ENCODE assay signal across 20 cellular contexts in the genomic region with DNA sequence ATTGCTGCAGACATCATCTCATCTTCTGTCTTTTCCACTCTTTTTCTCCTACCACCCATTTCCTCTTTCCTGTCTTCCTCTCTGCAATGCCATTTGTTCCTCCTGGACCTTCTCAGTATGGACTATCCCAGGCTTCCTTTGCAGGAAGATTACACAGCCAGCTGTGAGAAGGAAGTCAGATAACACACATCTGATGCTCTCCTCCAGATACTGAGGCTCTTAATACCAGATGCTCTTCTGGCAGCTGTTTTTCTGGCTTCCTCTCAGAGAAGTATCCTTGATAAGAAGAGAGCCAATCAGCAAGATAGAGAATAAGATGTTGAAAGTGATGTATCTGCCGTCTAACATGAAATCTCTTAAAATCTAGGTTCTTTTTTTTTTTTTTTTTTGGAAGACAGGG. TPM values are rescaled to one million over a fixed set of nuclear protein-coding genes. Genes with fewer than 3 reads are reported as not detected.
DNase-seq lines count a peak whose midpoint lies in the region; ATAC-seq, FAIRE-seq and TF ChIP-seq lines count a peak whose summit lies in the region.
"Had no signal": no experiment of that assay in that cellular context is flagged by ENCODE, and none has a peak within 500 bp of the region (broad histone marks: within the 10 kb centered on the region; RNA-seq: fewer than 3 reads in every experiment).

No MANE protein-coding gene starts in this region.

- H3K36me3 Mint-ChIP-seq in mesothelial cell of epicardium: peaks cover 54% of the 10 kb centered on the region
- H3K36me3 Mint-ChIP-seq in T-helper 2 cell treated with Interferon-gamma antibody and Interleukin-4, amounts not matched to agents 5 μg/mL and 100 μg/mL, for 36 hours (ENCODE audit: low read depth): no peaks in the 10 kb centered on the region
- no peaks in the 10 kb centered on the region for H3K36me3 Mint-ChIP-seq in naive thymus-derived CD8-positive, alpha-beta T cell

- H3K36me3 ChIP-seq in SK-N-SH (replicated peaks in 1 of 2; ENCODE audit: control insufficient read depth in 1 of 2, insufficient read depth in 2 of 2, low read length in 1 of 2) (peaks cover 0 to 3% of the 10 kb centered on the region in 2 experiments), bronchial epithelial cell (ENCODE audit: control insufficient read depth, insufficient read depth, low read length) (no peaks in the 10 kb centered on the region), thyroid gland (peaks cover 0 to 7% of the 10 kb centered on the region in 2 donors)

- no peak for TF ChIP-seq POLR2A in thyroid gland (IDR thresholded peaks at IDR 0.05)

- no peak for TF ChIP-seq RAD21 in SK-N-SH (IDR thresholded peaks at IDR 0.05; ENCODE audit: low read length)

- intact Hi-C loops in thyroid gland (cut with DNase I): no loop called here

- DNase-seq in SK-N-SH (no peak), bronchial epithelial cell (ENCODE audit: low read depth) (no peak), mesothelial cell of epicardium (ENCODE audit: low spot score in 2 of 2, unreplicated experiment in 2 of 2) (no peak), thyroid gland (no peak)
- no peak for DNase-seq in T-helper 2 cell treated with Interferon-gamma antibody and Interleukin-4, amounts not matched to agents 5 μg/mL and 100 μg/mL, for 36 hours (ENCODE audit: low spot score)
- no peak for DNase-seq in naive thymus-derived CD8-positive, alpha-beta T cell
- DNase-seq: AML-193; CD4-positive, alpha-beta T cell; H7; IMR-90; KG1; MM.1S; NCI-H2029; NCI-H446; NCI-H524 treated with DMSO at 0.1 percent for 48 hours; NCI-H774 had no signal

- H3K27ac ChIP-seq in SK-N-SH (ENCODE audit: low read depth in 2 of 2, low read length in 1 of 2): no peak overlapping the region
- H3K27ac ChIP-seq in thyroid gland: peak overlapping the region in 2 of 3 donors; percentile 6 to 25
- H3K27ac ChIP-seq: A549; BLaER1 treated with 17β-estradiol and CSF1 and Interleukin-3, amounts not matched to agents 10 nM and 100 nM had no signal

- no peaks in the 10 kb centered on the region for H3K9me3 Mint-ChIP-seq in mesothelial cell of epicardium
- H3K9me3 Mint-ChIP-seq in T-helper 2 cell treated with Interferon-gamma antibody and Interleukin-4, amounts not matched to agents 5 μg/mL and 100 μg/mL, for 36 hours: no peaks in the 10 kb centered on the region
- peaks cover 0 to 2% (median 0%) of the 10 kb centered on the region in 9 donors for H3K9me3 Mint-ChIP-seq in naive thymus-derived CD8-positive, alpha-beta T cell
- H3K9me3 Mint-ChIP-seq: CD4-positive, alpha-beta T cell had no signal

- H3K4me3 ChIP-seq in SK-N-SH (ENCODE audit: low read depth in 2 of 2, low read length in 1 of 2) (no peak overlapping the region), bronchial epithelial cell (ENCODE audit: low read depth, low read length) (no peak overlapping the region), thyroid gland (replicated peaks in 1 of 3) (no peak overlapping the region)
- H3K4me3 ChIP-seq: A549; BLaER1 treated with 17β-estradiol and CSF1 and Interleukin-3, amounts not matched to agents 10 nM and 100 nM had no signal

- TF ChIP-seq CTCF in SK-N-SH (IDR thresholded peaks at IDR 0.05) (no peak), bronchial epithelial cell (IDR thresholded peaks at IDR 0.05; ENCODE audit: insufficient read depth, low read length, severe bottlenecking) (no peak), mesothelial cell of epicardium (IDR thresholded peaks at IDR 0.05; ENCODE audit: unreplicated experiment) (no peak), thyroid gland (IDR thresholded peaks at IDR 0.05) (no peak)

- no peak overlapping the region for H3K4me3 Mint-ChIP-seq in mesothelial cell of epicardium
- no peak overlapping the region for H3K4me3 Mint-ChIP-seq in T-helper 2 cell treated with Interferon-gamma antibody and Interleukin-4, amounts not matched to agents 5 μg/mL and 100 μg/mL, for 36 hours
- no peak overlapping the region for H3K4me3 Mint-ChIP-seq in naive thymus-derived CD8-positive, alpha-beta T cell
- H3K4me3 Mint-ChIP-seq: CD4-positive, alpha-beta T cell had no signal

- H3K79me2 ChIP-seq in SK-N-SH (ENCODE audit: insufficient read depth): no peaks in the 10 kb centered on the region

- ATAC-seq in HG02973 (IDR thresholded peaks at IDR 0.05; ENCODE audit: unreplicated experiment): no peak
- no peak for ATAC-seq in naive thymus-derived CD8-positive, alpha-beta T cell
- ATAC-seq: A549 had no signal

- 58% methylated on average over 1 of the region's 1 CpG for WGBS in SK-N-SH (ENCODE audit: low lambda C conversion rate)
- 67 to 84% methylated on average over 1 of the region's 1 CpG for WGBS in thyroid gland, 2 donors

- FAIRE-seq in bronchial epithelial cell (lab: Jason Lieb, UNC): peak; percentile 32
- FAIRE-seq: A549, D721Med had no signal

- H3K9me3 ChIP-seq in SK-N-SH (no peaks in the 10 kb centered on the region), thyroid gland (no peaks in the 10 kb centered on the region)
- H3K9me3 ChIP-seq: A549; BLaER1 treated with 17β-estradiol and CSF1 and Interleukin-3, amounts not matched to agents 10 nM and 100 nM had no signal

- no peaks in the 10 kb centered on the region for H3K27me3 Mint-ChIP-seq in mesothelial cell of epicardium (ENCODE audit: low read depth)
- no peaks in the 10 kb centered on the region for H3K27me3 Mint-ChIP-seq in T-helper 2 cell treated with Interferon-gamma antibody and Interleukin-4, amounts not matched to agents 5 μg/mL and 100 μg/mL, for 36 hours (ENCODE audit: low read depth)
- peaks cover 0 to 2% (median 0%) of the 10 kb centered on the region in 5 donors for H3K27me3 Mint-ChIP-seq in naive thymus-derived CD8-positive, alpha-beta T cell
- H3K27me3 Mint-ChIP-seq: CD4-positive, alpha-beta T cell had no signal

- H4K20me1 ChIP-seq in SK-N-SH (ENCODE audit: insufficient read depth): no peaks in the 10 kb centered on the region
- H4K20me1 ChIP-seq: BLaER1 treated with 17β-estradiol and CSF1 and Interleukin-3, amounts not matched to agents 10 nM and 100 nM had no signal

- peaks cover 4% of the 10 kb centered on the region for H3K4me1 Mint-ChIP-seq in mesothelial cell of epicardium
- H3K4me1 Mint-ChIP-seq in T-helper 2 cell treated with Interferon-gamma antibody and Interleukin-4, amounts not matched to agents 5 μg/mL and 100 μg/mL, for 36 hours (ENCODE audit: low read depth): no peaks in the 10 kb centered on the region
- H3K4me1 Mint-ChIP-seq in naive thymus-derived CD8-positive, alpha-beta T cell: no peaks in the 10 kb centered on the region

- H3K27me3 ChIP-seq in SK-N-SH (ENCODE audit: insufficient read depth) (no peaks in the 10 kb centered on the region), bronchial epithelial cell (ENCODE audit: control insufficient read depth, insufficient read depth, low read length) (no peaks in the 10 kb centered on the region), thyroid gland (no peaks in the 10 kb centered on the region)
- H3K27me3 ChIP-seq: BLaER1 treated with 17β-estradiol and CSF1 and Interleukin-3, amounts not matched to agents 10 nM and 100 nM had no signal

- H3K9ac ChIP-seq in SK-N-SH: no peak overlapping the region
- H3K9ac ChIP-seq: BLaER1 treated with 17β-estradiol and CSF1 and Interleukin-3, amounts not matched to agents 10 nM and 100 nM had no signal

- POLR2A ChIA-PET in SK-N-SH (lab: Yijun Ruan, JAX): no interaction called here
- POLR2A ChIA-PET in naive thymus-derived CD8-positive, alpha-beta T cell (lab: Charles Lee): no interaction called here

- H3K27ac Mint-ChIP-seq in mesothelial cell of epicardium: peak overlapping the region; percentile 35
- H3K27ac Mint-ChIP-seq in T-helper 2 cell treated with Interferon-gamma antibody and Interleukin-4, amounts not matched to agents 5 μg/mL and 100 μg/mL, for 36 hours: no peak overlapping the region
- no peak overlapping the region for H3K27ac Mint-ChIP-seq in naive thymus-derived CD8-positive, alpha-beta T cell
- H3K27ac Mint-ChIP-seq: CD4-positive, alpha-beta T cell had no signal

- CTCF ChIA-PET in SK-N-SH (lab: Yijun Ruan, JAX): interaction anchor here (0.9 to 1.3 kb wide), 2 partner anchors 13 to 17 kb away, joined by 3 to 4 read pairs; no protein-coding TSS in a partner anchor

- no peaks in the 10 kb centered on the region for H3K4me1 ChIP-seq in SK-N-SH (ENCODE audit: control insufficient read depth in 1 of 2, insufficient read depth in 2 of 2, low read depth in 1 of 2, low read length in 1 of 2)
- peaks cover 12 to 19% of the 10 kb centered on the region in 2 donors for H3K4me1 ChIP-seq in thyroid gland
- H3K4me1 ChIP-seq: A549 had no signal

- H3F3A ChIP-seq in SK-N-SH (replicated peaks; ENCODE audit: insufficient read depth): no peaks in the 10 kb centered on the region

- no peak; a peak in 1 of 4 replicates for TF ChIP-seq EP300 in SK-N-SH (IDR thresholded peaks at IDR 0.05; ENCODE audit: borderline replicate concordance in 1 of 2, low read depth in 1 of 2, low read length in 1 of 2)

- no peaks in the 10 kb centered on the region for H3K9me2 ChIP-seq in SK-N-SH

- H2AFZ ChIP-seq in SK-N-SH (ENCODE audit: low read depth): no peak overlapping the region

- H3K4me2 ChIP-seq in SK-N-SH: no peak overlapping the region
- H3K4me2 ChIP-seq: A549; BLaER1 treated with 17β-estradiol and CSF1 and Interleukin-3, amounts not matched to agents 10 nM and 100 nM had no signal

TF ChIP-seq in SK-N-SH, 30 proteins besides CTCF, POLR2A, EP300 and RAD21:
- TF ChIP-seq RXRA (IDR thresholded peaks at IDR 0.05; ENCODE audit: borderline replicate concordance, low read depth) (no peak), GATA2 (CRISPR knock-in tag; IDR thresholded peaks at IDR 0.05) (peak; percentile 16; the same call in 1 of the 2 replicates)
TF ChIP-seq in SK-N-SH: peak in this region for 1.

RNA-seq across cellular contexts. Expression of a gene that starts 14.4 kb away (rescaled TPM):
- polyA plus RNA-seq in SK-N-SH (2012; rRNA removed): 4.2 and 7.2 TPM in 2 replicates
- 4.4 and 5.3 TPM in 2 replicates for polyA plus RNA-seq in SK-N-SH (2012; cell fraction: cytosol; rRNA removed)
- polyA plus RNA-seq in SK-N-SH (2012; cell fraction: nucleus; rRNA removed): 15.2 and 19.9 TPM in 2 replicates
- total RNA-seq in bronchial epithelial cell (3.4 and 4.9 TPM in 2 replicates), mesothelial cell of epicardium (155 to 167 TPM (median 161 TPM) in 3 replicates), thyroid gland (100 to 1,000 TPM in 1 of 4 donors, 10 to 100 TPM in 3; 67.3 to 104 (median 89.8) TPM)
- not detected for total RNA-seq in naive thymus-derived CD8-positive, alpha-beta T cell
- not detected for polyA plus RNA-seq in naive thymus-derived CD8-positive, alpha-beta T cell
- total RNA-seq: CD4-positive, alpha-beta T cell had no signal

Comparison
In these comparisons a context has a peak if more than half of its experiments do, and no peak if none do; other contexts are left out.
1. H3K27ac ChIP-seq: peak in thyroid gland (2 of 3); none in SK-N-SH (0 of 2).
2. RNA of a gene that starts 14.4 kb away (total RNA-seq): 155 to 167 TPM in mesothelial cell of epicardium and 67.3 to 104 TPM in thyroid gland; 3.4 to 4.9 TPM in bronchial epithelial cell and not detected in naive thymus-derived CD8-positive, alpha-beta T cell; every median in the first group is over 10 times any median in the second.